In genomic region chr7:98252655-98253054, GRCh38 we compare ENCODE assay signal across 9 cellular contexts. TPM values are rescaled to one million over a fixed set of nuclear protein-coding genes. Genes with fewer than 3 reads are reported as not detected.
DNase-seq lines count a peak whose midpoint lies in the region; TF ChIP-seq lines count a peak whose summit lies in the region.
"Had no signal": no experiment of that assay in that cellular context is flagged by ENCODE, and none has a peak within 500 bp of the region (broad histone marks: within the 10 kb centered on the region; RNA-seq: fewer than 3 reads in every experiment).

No MANE protein-coding gene starts in this region.

- H3K36me3 ChIP-seq in rectal smooth muscle tissue (ENCODE audit: control insufficient read depth, insufficient read depth, low read length) = peaks cover 10% of the 10 kb centered on the region

- no peak overlapping the region for H3K9ac ChIP-seq in rectal smooth muscle tissue (ENCODE audit: low read length)

- no peaks in the 10 kb centered on the region for H3K27me3 ChIP-seq in rectal smooth muscle tissue (ENCODE audit: control insufficient read depth, insufficient read depth, low read length)

- peak overlapping the region; percentile 53 for H3K27ac ChIP-seq in rectal smooth muscle tissue (ENCODE audit: low read depth, low read length)

- H3K4me3 ChIP-seq in GM12865 (ENCODE audit: low read depth, low read length) (peak overlapping the region; percentile 84), rectal smooth muscle tissue (ENCODE audit: low read length) (peak overlapping the region; percentile 94)

- DNase-seq in GM12865 (ENCODE audit: low read depth) = no peak
- DNase-seq in RPMI7951 (ENCODE audit: low read depth) = peak; percentile 3
- peak; percentile 14 for DNase-seq in fibroblast of gingiva (ENCODE audit: low read depth)
- no peak for DNase-seq in HCEC 1CT
- DNase-seq in cerebellar nuclear complex (lab: John Stamatoyannopoulos, UW) = no peak
- no peak for DNase-seq in DMS79 (lab: John Stamatoyannopoulos, UW)
- no peak for DNase-seq in NCI-H2107 treated with DMSO at 0.1 percent for 48 hours (lab: John Stamatoyannopoulos, UW; ENCODE audit: unreplicated experiment)

- TF ChIP-seq CTCF in GM12865 (IDR thresholded peaks at IDR 0.05; ENCODE audit: insufficient read depth, low read depth, low read length, missing control alignments) = no peak

- peaks cover 5% of the 10 kb centered on the region for H3K4me1 ChIP-seq in rectal smooth muscle tissue (ENCODE audit: control insufficient read depth, insufficient read depth, low read length)

RNA-seq across cellular contexts. Expression of gene TECPR1, which starts 0.6 kb away (rescaled TPM):
- total RNA-seq in RPMI7951 (2014; rRNA removed; shearing (Covaris generic)) = 7.1 and 7.4 TPM in 2 replicates

RNA-seq across cellular contexts. Expression of gene BRI3, which starts 28.8 kb away (rescaled TPM):
- total RNA-seq in RPMI7951 (2014; rRNA removed; shearing (Covaris generic)) = 74.1 and 76.9 TPM in 2 replicates

RNA-seq across cellular contexts. Expression of gene BHLHA15, which starts 41.4 kb away (rescaled TPM):
- 0.36 TPM in 1 of 2 replicates, not detected in the other for total RNA-seq in RPMI7951 (2014; rRNA removed; shearing (Covaris generic))
- total RNA-seq: HT1080 had no signal

Comparison
In these comparisons a context has a peak if more than half of its experiments do, and no peak if none do; other contexts are left out.
1. DNase-seq: peak in RPMI7951 (single experiment) and fibroblast of gingiva (single experiment); none in GM12865 (single experiment), HCEC 1CT (single experiment), cerebellar nuclear complex (0 of 2), DMS79 (single experiment) and NCI-H2107 treated with DMSO at 0.1 percent for 48 hours (single experiment).